In the genomic region with DNA sequence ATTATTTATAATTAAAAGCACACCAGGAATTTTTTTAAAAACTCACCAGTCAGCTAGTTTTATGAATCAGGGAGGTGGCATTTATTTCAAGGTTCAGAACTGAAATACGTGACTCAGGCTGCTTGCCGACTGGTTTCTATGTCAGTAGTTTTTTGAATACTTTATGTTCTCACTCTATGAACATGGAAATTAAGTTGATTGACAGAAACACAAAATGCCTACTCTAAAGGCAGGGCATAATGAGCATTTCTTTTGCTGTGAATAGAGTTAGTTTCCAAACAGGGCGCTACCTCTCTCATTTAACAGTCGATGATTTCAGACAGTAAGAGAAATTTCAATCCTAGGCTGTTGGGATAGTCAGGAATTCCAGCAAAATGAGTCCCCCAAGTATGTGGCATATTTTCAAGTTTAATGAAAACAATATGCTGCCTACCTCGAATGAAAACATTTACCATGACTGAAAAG, we compare ENCODE assay signal across 11 cellular contexts.
DNase-seq lines count a peak whose midpoint lies in the region; ATAC-seq and TF ChIP-seq lines count a peak whose summit lies in the region.
"Had no signal": no experiment of that assay in that cellular context is flagged by ENCODE, and none has a peak within 500 bp of the region (broad histone marks: within the 10 kb centered on the region; RNA-seq: fewer than 3 reads in every experiment).

No MANE protein-coding gene starts in this region.

- ATAC-seq in RWPE2 (ENCODE audit: low read depth): 0 out of 3 replicates have a peak, but pooled peaks have one; percentile 1
- no peak for ATAC-seq in GM21786 (IDR thresholded peaks at IDR 0.05; ENCODE audit: unreplicated experiment)
- no peak for ATAC-seq in HG02870 (IDR thresholded peaks at IDR 0.05; ENCODE audit: unreplicated experiment)

- H3K4me3 Mint-ChIP-seq in T-helper 1 cell treated with Interleukin-12 subunit alpha and Interleukin-12 subunit beta and Interleukin-4 antibody, amounts not matched to agents 30 μg/mL and 1 μg/mL, for 36 hours: peak overlapping the region; percentile 48

- H3K4me3 ChIP-seq in RWPE2 (ENCODE audit: severe bottlenecking): peak overlapping the region; percentile 5
- peak overlapping the region; percentile 28 for H3K4me3 ChIP-seq in fibroblast of mammary gland (ENCODE audit: control insufficient read depth, low read depth, low read length)
- no peak overlapping the region for H3K4me3 ChIP-seq in retinal pigment epithelial cell (ENCODE audit: low read length)
- H3K4me3 ChIP-seq: dorsolateral prefrontal cortex had no signal

- DNase-seq in T-helper 1 cell (no peak), RWPE2 (ENCODE audit: low spot score) (no peak), fibroblast of mammary gland (ENCODE audit: low read depth) (peak; percentile 89), retinal pigment epithelial cell (ENCODE audit: low read depth) (peak; percentile 77)
- no peak for DNase-seq in stimulated activated CD8-positive, alpha-beta memory T cell treated with anti-CD3 and anti-CD28 coated beads, Interleukin-4, amount 100 ng/mL, for 48 hours
- DNase-seq: dorsolateral prefrontal cortex, NCI-H146, posterior cingulate gyrus had no signal

- H3K27me3 ChIP-seq in RWPE2 (ENCODE audit: insufficient read depth, poor library complexity, severe bottlenecking): no peaks in the 10 kb centered on the region

- H3K36me3 Mint-ChIP-seq in T-helper 1 cell treated with Interleukin-12 subunit alpha and Interleukin-12 subunit beta and Interleukin-4 antibody, amounts not matched to agents 30 μg/mL and 1 μg/mL, for 36 hours (ENCODE audit: low read depth): peaks cover 53% of the 10 kb centered on the region

- peak overlapping the region; percentile 73 for H3K27ac ChIP-seq in RWPE2 (ENCODE audit: poor library complexity, severe bottlenecking)
- H3K27ac ChIP-seq: dorsolateral prefrontal cortex had no signal

- peaks cover 25% of the 10 kb centered on the region for H3K4me1 ChIP-seq in RWPE2 (ENCODE audit: insufficient read depth, poor library complexity, severe bottlenecking)

- no peaks in the 10 kb centered on the region for H3K27me3 Mint-ChIP-seq in T-helper 1 cell treated with Interleukin-12 subunit alpha and Interleukin-12 subunit beta and Interleukin-4 antibody, amounts not matched to agents 30 μg/mL and 1 μg/mL, for 36 hours (ENCODE audit: low read depth)

- no peaks in the 10 kb centered on the region for H3K36me3 ChIP-seq in RWPE2 (ENCODE audit: low read depth)

- no peak for TF ChIP-seq CTCF in RWPE2 (IDR thresholded peaks at IDR 0.05; ENCODE audit: poor library complexity, severe bottlenecking)
- no peak for TF ChIP-seq CTCF in fibroblast of mammary gland (conservative IDR thresholded peaks at IDR 0.05; ENCODE audit: control insufficient read depth, insufficient read depth, low read depth, low read length)
- no peak for TF ChIP-seq CTCF in retinal pigment epithelial cell (conservative IDR thresholded peaks at IDR 0.05; ENCODE audit: low read depth, low read length)

- H3K4me1 Mint-ChIP-seq in T-helper 1 cell treated with Interleukin-12 subunit alpha and Interleukin-12 subunit beta and Interleukin-4 antibody, amounts not matched to agents 30 μg/mL and 1 μg/mL, for 36 hours (ENCODE audit: low read depth): peaks cover 59% of the 10 kb centered on the region

- H3K27ac Mint-ChIP-seq in T-helper 1 cell treated with Interleukin-12 subunit alpha and Interleukin-12 subunit beta and Interleukin-4 antibody, amounts not matched to agents 30 μg/mL and 1 μg/mL, for 36 hours: peak overlapping the region; percentile 41

- H3K9me3 Mint-ChIP-seq in T-helper 1 cell treated with Interleukin-12 subunit alpha and Interleukin-12 subunit beta and Interleukin-4 antibody, amounts not matched to agents 30 μg/mL and 1 μg/mL, for 36 hours: no peaks in the 10 kb centered on the region

- no peaks in the 10 kb centered on the region for H3K9me3 ChIP-seq in RWPE2 (ENCODE audit: severe bottlenecking)

Comparison
In these comparisons a context has a peak if more than half of its experiments do, and no peak if none do; other contexts are left out.
1. DNase-seq: peak in fibroblast of mammary gland (single experiment) and retinal pigment epithelial cell (single experiment); none in T-helper 1 cell (0 of 5), RWPE2 (single experiment) and stimulated activated CD8-positive, alpha-beta memory T cell treated with anti-CD3 and anti-CD28 coated beads, Interleukin-4, amount 100 ng/mL, for 48 hours (single experiment).